Comparison of ENCODE assay signal across 9 cellular contexts in the genomic region with DNA sequence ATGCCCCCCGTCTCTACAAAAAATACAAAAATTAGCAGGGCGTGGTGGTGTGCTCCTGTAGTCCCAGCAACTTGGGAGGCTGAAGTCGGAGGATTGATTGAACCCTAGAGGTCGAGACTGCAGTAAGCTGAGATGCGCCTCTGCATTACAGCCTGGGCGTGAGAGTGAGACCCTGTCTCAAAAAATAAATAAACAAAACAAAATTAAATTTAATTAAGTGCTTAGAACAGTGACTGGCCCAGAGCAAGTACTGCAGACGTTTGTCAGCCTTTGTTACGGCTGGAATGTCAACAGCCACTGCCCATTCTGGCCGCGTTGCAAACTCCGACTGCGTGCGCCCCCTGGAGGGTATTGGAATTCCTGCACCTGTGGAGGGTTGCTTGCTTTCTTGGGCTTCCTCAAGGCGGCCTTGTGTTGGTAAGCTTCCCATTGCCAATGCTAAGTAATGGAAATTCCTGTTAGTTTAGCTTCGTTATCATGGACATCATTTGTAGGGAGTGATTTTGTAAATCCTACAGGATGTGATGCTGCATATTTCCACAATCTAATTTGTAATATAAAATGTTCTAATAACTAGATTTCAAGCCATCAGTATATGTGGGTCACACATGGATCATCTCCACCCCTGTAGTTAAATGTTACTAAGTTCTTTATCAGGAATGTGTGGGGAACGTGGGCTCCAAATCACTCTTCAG. TPM values are rescaled to one million over a fixed set of nuclear protein-coding genes. Genes with fewer than 3 reads are reported as not detected.
A peak's percentile ranks its signal among the peaks of the same experiment; 100 is the strongest.
DNase-seq lines count a peak whose midpoint lies in the region; ATAC-seq and TF ChIP-seq lines count a peak whose summit lies in the region.
"Had no signal": no experiment of that assay in that cellular context is flagged by ENCODE, and none has a peak within 500 bp of the region (broad histone marks: within the 10 kb centered on the region; RNA-seq: fewer than 3 reads in every experiment).

No MANE protein-coding gene starts in this region.

- no peak overlapping the region for H2AFZ ChIP-seq in osteoblast (ENCODE audit: low read length)

- H3K4me3 ChIP-seq in foreskin fibroblast (ENCODE audit: low read depth in 1 of 2, low read length in 2 of 2) (no peak overlapping the region), osteoblast (ENCODE audit: insufficient read depth, low read length) (no peak overlapping the region), thyroid gland (replicated peaks in 1 of 3) (no peak overlapping the region)

- TF ChIP-seq CTCF in GM12873 (IDR thresholded peaks at IDR 0.05; ENCODE audit: insufficient read depth, low read depth, low read length, missing control alignments) (peak; percentile 95), foreskin fibroblast (IDR thresholded peaks at IDR 0.05; ENCODE audit: low read depth, low read length) (peak; percentile 88), osteoblast (IDR thresholded peaks at IDR 0.05; ENCODE audit: extremely low read depth, low read depth, low read length) (peak; percentile 97), thyroid gland (IDR thresholded peaks at IDR 0.05) (peak; percentile 74 to 93 (median 86))

- H3K27me3 Mint-ChIP-seq in activated T-helper 2 cell treated with anti-CD3 and anti-CD28 coated beads, Interferon-gamma antibody, Interleukin-2, Interleukin-4, amounts not matched to agents 10 μg/mL and 5 μg/mL and 100 μg/mL, durations not matched to agents 14 hours and 24 hours and 36 hours (ENCODE audit: low read depth) = peaks cover 14% of the 10 kb centered on the region

- no peaks in the 10 kb centered on the region for H3K4me1 ChIP-seq in osteoblast (ENCODE audit: insufficient read depth, low read length)
- H3K4me1 ChIP-seq in thyroid gland = no peaks in the 10 kb centered on the region

- no peak overlapping the region for H3K27ac ChIP-seq in osteoblast (ENCODE audit: low read depth, low read length)
- no peak overlapping the region for H3K27ac ChIP-seq in thyroid gland

- no peaks in the 10 kb centered on the region for H3K9me3 ChIP-seq in osteoblast (ENCODE audit: low read depth, low read length)
- no peaks in the 10 kb centered on the region for H3K9me3 ChIP-seq in thyroid gland

- H3K4me3 Mint-ChIP-seq in activated T-helper 2 cell treated with anti-CD3 and anti-CD28 coated beads, Interferon-gamma antibody, Interleukin-2, Interleukin-4, amounts not matched to agents 10 μg/mL and 5 μg/mL and 100 μg/mL, durations not matched to agents 14 hours and 24 hours and 36 hours (ENCODE audit: low read depth) = no peak overlapping the region

- H3K4me2 ChIP-seq in osteoblast (ENCODE audit: insufficient read depth, low read length) = peak overlapping the region; percentile 36

- no peaks in the 10 kb centered on the region for H3K36me3 Mint-ChIP-seq in activated T-helper 2 cell treated with anti-CD3 and anti-CD28 coated beads, Interferon-gamma antibody, Interleukin-2, Interleukin-4, amounts not matched to agents 10 μg/mL and 5 μg/mL and 100 μg/mL, durations not matched to agents 14 hours and 24 hours and 36 hours (ENCODE audit: low read depth)

- H3K4me1 Mint-ChIP-seq in activated T-helper 2 cell treated with anti-CD3 and anti-CD28 coated beads, Interferon-gamma antibody, Interleukin-2, Interleukin-4, amounts not matched to agents 10 μg/mL and 5 μg/mL and 100 μg/mL, durations not matched to agents 14 hours and 24 hours and 36 hours (ENCODE audit: low read depth) = no peaks in the 10 kb centered on the region

- H3K36me3 ChIP-seq in osteoblast (ENCODE audit: insufficient read depth, low read length) (peaks cover 3% of the 10 kb centered on the region), thyroid gland (no peaks in the 10 kb centered on the region)

- no peak overlapping the region for H3K27ac Mint-ChIP-seq in activated T-helper 2 cell treated with anti-CD3 and anti-CD28 coated beads, Interferon-gamma antibody, Interleukin-2, Interleukin-4, amounts not matched to agents 10 μg/mL and 5 μg/mL and 100 μg/mL, durations not matched to agents 14 hours and 24 hours and 36 hours

- peaks cover 9% of the 10 kb centered on the region for H4K20me1 ChIP-seq in osteoblast (ENCODE audit: insufficient read depth, low read length)

- no peaks in the 10 kb centered on the region for H3K79me2 ChIP-seq in osteoblast (ENCODE audit: insufficient read depth, low read length)

- TF ChIP-seq POLR2A in thyroid gland (IDR thresholded peaks at IDR 0.05) = no peak

- 29 to 31% methylated on average over 16 of the region's 16 CpGs for WGBS in thyroid gland, 2 donors

- intact Hi-C loops in activated T-helper 2 cell treated with anti-CD3 and anti-CD28 coated beads, Interferon-gamma antibody, Interleukin-2, Interleukin-4, amounts not matched to agents 10 μg/mL and 5 μg/mL and 100 μg/mL, durations not matched to agents 14 hours and 24 hours and 36 hours (cut with micrococcal nuclease) = loop anchor here (1.0 to 10.0 kb wide), 3 partner anchors 49 to 265 kb away; no protein-coding TSS in a partner anchor
- intact Hi-C loops in thyroid gland (cut with DNase I) = loop anchor here (5.0 kb wide), 1 partner anchor 48 kb away; no protein-coding TSS in a partner anchor

- DNase-seq in HuH-7.5 (ENCODE audit: low spot score) (peak; percentile 77), SHP77 (lab: John Stamatoyannopoulos, UW) (peak; percentile 49 to 52), foreskin fibroblast (peak; percentile 52 to 80), osteoblast (ENCODE audit: insufficient read length, low spot score, missing footprints) (peak; percentile 93), thyroid gland (peak; percentile 83 to 89)
- DNase-seq in activated T-helper 2 cell treated with anti-CD3 and anti-CD28 coated beads, Interferon-gamma antibody, Interleukin-2, Interleukin-4, amounts not matched to agents 10 μg/mL and 5 μg/mL and 100 μg/mL, durations not matched to agents 14 hours and 24 hours and 36 hours (ENCODE audit: low spot score) = peak; percentile 51

- no peak for ATAC-seq in HG03342 (IDR thresholded peaks at IDR 0.05; ENCODE audit: unreplicated experiment)

- H3K27me3 ChIP-seq in osteoblast (ENCODE audit: insufficient read depth, low read length) (no peaks in the 10 kb centered on the region), thyroid gland (no peaks in the 10 kb centered on the region)

- H3K9me3 Mint-ChIP-seq in activated T-helper 2 cell treated with anti-CD3 and anti-CD28 coated beads, Interferon-gamma antibody, Interleukin-2, Interleukin-4, amounts not matched to agents 10 μg/mL and 5 μg/mL and 100 μg/mL, durations not matched to agents 14 hours and 24 hours and 36 hours = no peaks in the 10 kb centered on the region

RNA-seq across cellular contexts. Expression of gene ATP6V1B1, which starts 15.9 kb away (rescaled TPM):
- not detected in 2 replicates for total RNA-seq in activated T-helper 2 cell treated with anti-CD3 and anti-CD28 coated beads, Interferon-gamma antibody, Interleukin-2, Interleukin-4, amounts not matched to agents 10 μg/mL and 5 μg/mL and 100 μg/mL, durations not matched to agents 14 hours and 24 hours and 36 hours
- 0.88 and 2.5 TPM in 2 replicates for total RNA-seq in osteoblast
- total RNA-seq in thyroid gland = not detected
- total RNA-seq: mononuclear cell had no signal

RNA-seq across cellular contexts. Expression of gene VAX2, which starts 19.4 kb away (rescaled TPM):
- total RNA-seq in activated T-helper 2 cell treated with anti-CD3 and anti-CD28 coated beads, Interferon-gamma antibody, Interleukin-2, Interleukin-4, amounts not matched to agents 10 μg/mL and 5 μg/mL and 100 μg/mL, durations not matched to agents 14 hours and 24 hours and 36 hours = not detected in 2 replicates
- 4.1 and 4.3 TPM in 2 replicates for total RNA-seq in osteoblast
- under 1 TPM in 1 of 4 donors, not detected in 3; 0.22 TPM for total RNA-seq in thyroid gland
- total RNA-seq: mononuclear cell had no signal

RNA-seq across cellular contexts. Expression of gene ANKRD53, which starts 58.6 kb away (rescaled TPM):
- not detected in 2 replicates for total RNA-seq in activated T-helper 2 cell treated with anti-CD3 and anti-CD28 coated beads, Interferon-gamma antibody, Interleukin-2, Interleukin-4, amounts not matched to agents 10 μg/mL and 5 μg/mL and 100 μg/mL, durations not matched to agents 14 hours and 24 hours and 36 hours
- total RNA-seq in osteoblast (0.88 and 1.1 TPM in 2 replicates), thyroid gland (1 to 10 TPM; 1.5 to 4.3 (median 2.7) TPM)
